In genomic region chr22:29470159-29470855, GRCh38 we compare ENCODE assay signal across 8 cellular contexts. TPM values are rescaled to one million over a fixed set of nuclear protein-coding genes. Genes with fewer than 3 reads are reported as not detected.
A peak's percentile ranks its signal among the peaks of the same experiment; 100 is the strongest.
DNase-seq lines count a peak whose midpoint lies in the region; ATAC-seq, FAIRE-seq and TF ChIP-seq lines count a peak whose summit lies in the region.

No MANE protein-coding gene starts in this region.

- TF ChIP-seq CTCF in astrocyte (IDR thresholded peaks at IDR 0.05; ENCODE audit: insufficient read depth, low read depth, low read length) = peak; percentile 62
- peak; percentile 58 to 92 (median 82) for TF ChIP-seq CTCF in spleen (IDR thresholded peaks at IDR 0.05 in 8 of 11, conservative IDR thresholded peaks at IDR 0.05 in 3 of 11)

- H3K4me3 Mint-ChIP-seq in T-helper 17 cell (peak overlapping the region; percentile 85), astrocyte (ENCODE audit: unreplicated experiment) (peak overlapping the region; percentile 61)

- H3K36me3 ChIP-seq in HUES64 (ENCODE audit: insufficient read depth, low read length) (no peaks in the 10 kb centered on the region), astrocyte (ENCODE audit: insufficient read depth, low read length) (no peaks in the 10 kb centered on the region), iPS-18a (ENCODE audit: control insufficient read depth, low read depth, low read length) (no peaks in the 10 kb centered on the region), spleen (no peaks in the 10 kb centered on the region)

- no peak overlapping the region for H3K27ac ChIP-seq in HUES64 (ENCODE audit: low read depth, low read length)
- no peak overlapping the region for H3K27ac ChIP-seq in astrocyte (ENCODE audit: low read depth, low read length)
- no peak overlapping the region for H3K27ac ChIP-seq in iPS-18a (ENCODE audit: low read length)
- H3K27ac ChIP-seq in spleen = no peak overlapping the region

- no peaks in the 10 kb centered on the region for H3K79me2 ChIP-seq in astrocyte (ENCODE audit: insufficient read depth, low read length)

- H3K4me1 Mint-ChIP-seq in T-helper 17 cell (peaks cover 2% of the 10 kb centered on the region), astrocyte (ENCODE audit: low read depth, unreplicated experiment) (no peaks in the 10 kb centered on the region)

- H3K36me3 Mint-ChIP-seq in T-helper 17 cell (ENCODE audit: low read depth) (no peaks in the 10 kb centered on the region), astrocyte (ENCODE audit: low read depth, unreplicated experiment) (peaks cover 2% of the 10 kb centered on the region)

- TF ChIP-seq POLR2A in spleen (IDR thresholded peaks at IDR 0.05) = no peak

- peak overlapping the region; percentile 88 for H3K4me2 ChIP-seq in astrocyte (ENCODE audit: low read length)

- H3K9me3 Mint-ChIP-seq in astrocyte (ENCODE audit: unreplicated experiment) = no peaks in the 10 kb centered on the region

- H3K9ac ChIP-seq in HUES64 (ENCODE audit: low read depth, low read length) (no peak overlapping the region), astrocyte (ENCODE audit: low read length) (peak overlapping the region; percentile 27), iPS-18a (ENCODE audit: low read length) (no peak overlapping the region)

- in situ Hi-C loops in Caki2 (cut with HindIII; ENCODE audit: low pct_unique_long_range_greater_than_20kb, low sequenced_read_pairs) = no loop called here

- no peaks in the 10 kb centered on the region for H4K20me1 ChIP-seq in astrocyte (ENCODE audit: insufficient read depth, low read length)

- intact Hi-C loops in spleen (cut with DNase I; ENCODE audit: low total_unique reads) = no loop called here

- H3K27ac Mint-ChIP-seq in T-helper 17 cell (peak overlapping the region; percentile 68), astrocyte (ENCODE audit: unreplicated experiment) (no peak overlapping the region)

- peaks cover 13% of the 10 kb centered on the region for H3K27me3 ChIP-seq in HUES64 (ENCODE audit: insufficient read depth, low read length)
- peaks cover 26% of the 10 kb centered on the region for H3K27me3 ChIP-seq in astrocyte (ENCODE audit: insufficient read depth, low read length)
- peaks cover 33% of the 10 kb centered on the region for H3K27me3 ChIP-seq in iPS-18a (ENCODE audit: control insufficient read depth, insufficient read depth, low read length)
- peaks cover 0 to 11% (median 3%) of the 10 kb centered on the region in 7 donors for H3K27me3 ChIP-seq in spleen (replicated peaks in 1 of 7)

- peak overlapping the region; percentile 77 for H2AFZ ChIP-seq in astrocyte (ENCODE audit: low read depth, low read length)

- DNase-seq in Caki2 (ENCODE audit: low read depth) (peak; percentile 79), T-helper 17 cell (peak; percentile 58 to 84 (median 62)), astrocyte (ENCODE audit: low read depth) (no peak), spleen (peak; percentile 88)

- peaks cover 16% of the 10 kb centered on the region for H3K27me3 Mint-ChIP-seq in T-helper 17 cell
- H3K27me3 Mint-ChIP-seq in astrocyte (ENCODE audit: low read depth, unreplicated experiment) = peaks cover 74% of the 10 kb centered on the region

- peak; percentile 97 for ATAC-seq in T-helper 17 cell
- no peak for ATAC-seq in HG03025 (IDR thresholded peaks at IDR 0.05; ENCODE audit: low FRiP score, unreplicated experiment)
- ATAC-seq in GM21825 (IDR thresholded peaks at IDR 0.05; ENCODE audit: unreplicated experiment) = no peak

- H3K9me3 ChIP-seq in HUES64 (ENCODE audit: insufficient read depth, low read depth, low read length) = no peaks in the 10 kb centered on the region
- H3K9me3 ChIP-seq in T-helper 17 cell (ENCODE audit: control insufficient read depth, low read length, poor library complexity, severe bottlenecking) = no peaks in the 10 kb centered on the region
- no peaks in the 10 kb centered on the region for H3K9me3 ChIP-seq in astrocyte (ENCODE audit: insufficient read depth, low read depth, low read length)
- H3K9me3 ChIP-seq in iPS-18a (ENCODE audit: control insufficient read depth, low read depth, low read length) = no peaks in the 10 kb centered on the region
- no peaks in the 10 kb centered on the region for H3K9me3 ChIP-seq in spleen

- 12% methylated on average over 52 of the region's 54 CpGs for WGBS in HUES64
- 23 to 40% (median 29%) methylated on average over 33 to 54 of the region's 54 CpGs for WGBS in spleen, 5 donors

- FAIRE-seq in astrocyte (lab: Jason Lieb, UNC) = no peak

- H3K4me1 ChIP-seq in HUES64 (ENCODE audit: insufficient read depth, low read length) (no peaks in the 10 kb centered on the region), astrocyte (ENCODE audit: insufficient read depth, low read length) (peaks cover 5% of the 10 kb centered on the region), iPS-18a (ENCODE audit: control insufficient read depth, low read depth, low read length) (peaks cover 7% of the 10 kb centered on the region), spleen (peaks cover 3 to 11% (median 9%) of the 10 kb centered on the region in 6 donors)

- H3K4me3 ChIP-seq in HUES64 (ENCODE audit: low read length) = peak overlapping the region; percentile 67
- peak overlapping the region; percentile 44 for H3K4me3 ChIP-seq in astrocyte (ENCODE audit: insufficient read depth, low read depth, low read length)
- H3K4me3 ChIP-seq in iPS-18a (ENCODE audit: low read length) = peak overlapping the region; percentile 75
- H3K4me3 ChIP-seq in spleen = peak overlapping the region in 6 of 8 donors; percentile 9 to 63 (median 20)

RNA-seq across cellular contexts. Expression of gene NEFH, which starts 9.7 kb away (rescaled TPM):
- total RNA-seq in Caki2 (2014; rRNA removed; shearing (Covaris generic); ENCODE audit: low replicate concordance) = not detected in 2 replicates
- polyA plus RNA-seq in HUES64 (2013, experiment 1 of 2) = 1.5 TPM
- polyA plus RNA-seq in HUES64 (2013, experiment 2 of 2) = 2.4 TPM
- total RNA-seq in T-helper 17 cell = under 1 TPM; 0.15 to 0.21 TPM
- 3.1 TPM in 2 replicates for total RNA-seq in astrocyte
- total RNA-seq in spleen = 1 to 10 TPM in 6 of 7 donors, under 1 TPM in 1; 0.60 to 1.7 (median 1.4) TPM
- 1 to 10 TPM in 1 of 3 donors, under 1 TPM in 2; 0.50 to 1.2 (median 0.70) TPM for polyA plus RNA-seq in spleen

RNA-seq across cellular contexts. Expression of gene RFPL1, which starts 31.9 kb away (rescaled TPM):
- total RNA-seq in Caki2 (2014; rRNA removed; shearing (Covaris generic); ENCODE audit: low replicate concordance) = not detected in 2 replicates
- polyA plus RNA-seq in HUES64 (2013, experiment 1 of 2) = not detected
- not detected for polyA plus RNA-seq in HUES64 (2013, experiment 2 of 2)
- total RNA-seq in T-helper 17 cell = not detected
- not detected in 2 replicates for total RNA-seq in astrocyte
- total RNA-seq in spleen = 1 to 10 TPM in 2 of 7 donors, not detected in 5; 1.1 to 1.4 TPM
- under 1 TPM; 0.03 to 0.11 (median 0.06) TPM for polyA plus RNA-seq in spleen

Comparison
In these comparisons a context has a peak if more than half of its experiments do, and no peak if none do; other contexts are left out.
1. H3K4me3 ChIP-seq: peak in every context shown above with its lines; median percentile 75 in iPS-18a; 67 in HUES64; 44 in astrocyte; 20 in spleen.